In the genomic region with DNA sequence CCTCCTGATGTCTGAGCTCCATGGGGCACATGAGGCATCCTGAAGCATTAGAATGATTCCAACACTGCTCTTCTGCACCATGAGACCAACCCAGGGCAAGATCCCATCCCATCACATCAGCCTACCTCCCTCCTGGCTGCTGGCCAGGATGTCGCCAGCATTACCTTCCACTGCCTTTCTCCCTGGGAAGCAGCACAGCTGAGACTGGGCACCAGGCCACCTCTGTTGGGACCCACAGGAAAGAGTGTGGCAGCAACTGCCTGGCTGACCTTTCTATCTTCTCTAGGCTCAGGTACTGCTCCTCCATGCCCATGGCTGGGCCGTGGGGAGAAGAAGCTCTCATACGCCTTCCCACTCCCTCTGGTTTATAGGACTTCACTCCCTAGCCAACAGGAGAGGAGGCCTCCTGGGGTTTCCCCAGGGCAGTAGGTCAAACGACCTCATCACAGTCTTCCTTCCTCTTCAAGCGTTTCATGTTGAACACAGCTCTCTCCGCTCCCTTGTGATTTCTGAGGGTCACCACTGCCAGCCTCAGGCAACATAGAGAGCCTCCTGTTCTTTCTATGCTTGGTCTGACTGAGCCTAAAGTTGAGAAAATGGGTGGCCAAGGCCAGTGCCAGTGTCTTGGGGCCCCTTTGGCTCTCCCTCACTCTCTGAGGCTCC, we compare ENCODE assay signal across 1 cellular context.
TF ChIP-seq lines count a peak whose summit lies in the region.

No MANE protein-coding gene starts in this region.

TF ChIP-seq in GM23338, 12 proteins besides CTCF, POLR2A, EP300 and RAD21 (continued from another document):
- TF ChIP-seq, protein P1, sequence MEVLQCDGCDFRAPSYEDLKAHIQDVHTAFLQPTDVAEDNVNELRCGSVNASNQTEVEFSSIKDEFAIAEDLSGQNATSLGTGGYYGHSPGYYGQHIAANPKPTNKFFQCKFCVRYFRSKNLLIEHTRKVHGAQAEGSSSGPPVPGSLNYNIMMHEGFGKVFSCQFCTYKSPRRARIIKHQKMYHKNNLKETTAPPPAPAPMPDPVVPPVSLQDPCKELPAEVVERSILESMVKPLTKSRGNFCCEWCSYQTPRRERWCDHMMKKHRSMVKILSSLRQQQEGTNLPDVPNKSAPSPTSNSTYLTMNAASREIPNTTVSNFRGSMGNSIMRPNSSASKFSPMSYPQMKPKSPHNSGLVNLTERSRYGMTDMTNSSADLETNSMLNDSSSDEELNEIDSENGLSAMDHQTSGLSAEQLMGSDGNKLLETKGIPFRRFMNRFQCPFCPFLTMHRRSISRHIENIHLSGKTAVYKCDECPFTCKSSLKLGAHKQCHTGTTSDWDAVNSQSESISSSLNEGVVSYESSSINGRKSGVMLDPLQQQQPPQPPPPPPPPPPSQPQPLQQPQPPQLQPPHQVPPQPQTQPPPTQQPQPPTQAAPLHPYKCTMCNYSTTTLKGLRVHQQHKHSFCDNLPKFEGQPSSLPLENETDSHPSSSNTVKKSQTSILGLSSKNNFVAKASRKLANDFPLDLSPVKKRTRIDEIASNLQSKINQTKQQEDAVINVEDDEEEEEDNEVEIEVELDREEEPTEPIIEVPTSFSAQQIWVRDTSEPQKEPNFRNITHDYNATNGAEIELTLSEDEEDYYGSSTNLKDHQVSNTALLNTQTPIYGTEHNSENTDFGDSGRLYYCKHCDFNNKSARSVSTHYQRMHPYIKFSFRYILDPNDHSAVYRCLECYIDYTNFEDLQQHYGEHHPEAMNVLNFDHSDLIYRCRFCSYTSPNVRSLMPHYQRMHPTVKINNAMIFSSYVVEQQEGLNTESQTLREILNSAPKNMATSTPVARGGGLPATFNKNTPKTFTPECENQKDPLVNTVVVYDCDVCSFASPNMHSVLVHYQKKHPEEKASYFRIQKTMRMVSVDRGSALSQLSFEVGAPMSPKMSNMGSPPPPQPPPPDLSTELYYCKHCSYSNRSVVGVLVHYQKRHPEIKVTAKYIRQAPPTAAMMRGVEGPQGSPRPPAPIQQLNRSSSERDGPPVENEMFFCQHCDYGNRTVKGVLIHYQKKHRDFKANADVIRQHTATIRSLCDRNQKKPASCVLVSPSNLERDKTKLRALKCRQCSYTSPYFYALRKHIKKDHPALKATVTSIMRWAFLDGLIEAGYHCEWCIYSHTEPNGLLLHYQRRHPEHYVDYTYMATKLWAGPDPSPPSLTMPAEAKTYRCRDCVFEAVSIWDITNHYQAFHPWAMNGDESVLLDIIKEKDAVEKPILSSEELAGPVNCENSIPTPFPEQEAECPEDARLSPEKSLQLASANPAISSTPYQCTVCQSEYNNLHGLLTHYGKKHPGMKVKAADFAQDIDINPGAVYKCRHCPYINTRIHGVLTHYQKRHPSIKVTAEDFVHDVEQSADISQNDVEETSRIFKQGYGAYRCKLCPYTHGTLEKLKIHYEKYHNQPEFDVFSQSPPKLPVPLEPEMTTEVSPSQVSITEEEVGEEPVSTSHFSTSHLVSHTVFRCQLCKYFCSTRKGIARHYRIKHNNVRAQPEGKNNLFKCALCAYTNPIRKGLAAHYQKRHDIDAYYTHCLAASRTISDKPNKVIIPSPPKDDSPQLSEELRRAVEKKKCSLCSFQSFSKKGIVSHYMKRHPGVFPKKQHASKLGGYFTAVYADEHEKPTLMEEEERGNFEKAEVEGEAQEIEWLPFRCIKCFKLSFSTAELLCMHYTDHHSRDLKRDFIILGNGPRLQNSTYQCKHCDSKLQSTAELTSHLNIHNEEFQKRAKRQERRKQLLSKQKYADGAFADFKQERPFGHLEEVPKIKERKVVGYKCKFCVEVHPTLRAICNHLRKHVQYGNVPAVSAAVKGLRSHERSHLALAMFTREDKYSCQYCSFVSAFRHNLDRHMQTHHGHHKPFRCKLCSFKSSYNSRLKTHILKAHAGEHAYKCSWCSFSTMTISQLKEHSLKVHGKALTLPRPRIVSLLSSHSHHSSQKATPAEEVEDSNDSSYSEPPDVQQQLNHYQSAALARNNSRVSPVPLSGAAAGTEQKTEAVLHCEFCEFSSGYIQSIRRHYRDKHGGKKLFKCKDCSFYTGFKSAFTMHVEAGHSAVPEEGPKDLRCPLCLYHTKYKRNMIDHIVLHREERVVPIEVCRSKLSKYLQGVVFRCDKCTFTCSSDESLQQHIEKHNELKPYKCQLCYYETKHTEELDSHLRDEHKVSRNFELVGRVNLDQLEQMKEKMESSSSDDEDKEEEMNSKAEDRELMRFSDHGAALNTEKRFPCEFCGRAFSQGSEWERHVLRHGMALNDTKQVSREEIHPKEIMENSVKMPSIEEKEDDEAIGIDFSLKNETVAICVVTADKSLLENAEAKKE (CRISPR knock-in tag; IDR thresholded peaks at IDR 0.05): no peak
